ENCODE assay signal across 23 cellular contexts in the genomic region with DNA sequence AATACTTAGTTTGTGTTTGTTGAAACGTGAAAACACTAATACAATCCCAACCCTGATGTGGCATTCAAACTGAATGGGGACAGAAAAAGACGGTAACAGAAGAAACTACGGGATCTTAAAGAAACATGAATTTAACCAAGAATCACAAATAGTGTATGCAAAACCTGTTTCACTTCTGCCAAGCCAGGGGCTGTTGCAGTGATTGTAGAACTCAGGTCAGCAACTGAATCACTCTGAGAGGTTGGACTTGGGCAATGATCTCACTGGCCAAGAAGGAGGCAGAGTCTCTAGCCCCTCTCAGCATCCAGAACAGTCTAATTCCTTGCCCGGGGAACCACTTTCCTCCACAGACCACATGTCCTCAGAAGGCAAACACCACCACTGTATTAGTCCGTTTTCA. TPM values are rescaled to one million over a fixed set of nuclear protein-coding genes. Genes with fewer than 3 reads are reported as not detected.
DNase-seq lines count a peak whose midpoint lies in the region; ATAC-seq and TF ChIP-seq lines count a peak whose summit lies in the region.
"Had no signal": no experiment of that assay in that cellular context is flagged by ENCODE, and none has a peak within 500 bp of the region (broad histone marks: within the 10 kb centered on the region; RNA-seq: fewer than 3 reads in every experiment).

No MANE protein-coding gene starts in this region.

- H3K4me1 ChIP-seq in OCI-LY7 (ENCODE audit: insufficient read depth, low read length, poor library complexity, severe bottlenecking) = no peaks in the 10 kb centered on the region
- H3K4me1 ChIP-seq: A549, Peyer's patch had no signal

- no peaks in the 10 kb centered on the region for H3K79me2 ChIP-seq in OCI-LY7 (ENCODE audit: insufficient read depth, low read depth, low read length)

- no peak overlapping the region for H2AFZ ChIP-seq in OCI-LY7 (ENCODE audit: low read length)

- no peaks in the 10 kb centered on the region for H4K20me1 ChIP-seq in OCI-LY7 (ENCODE audit: insufficient read depth, low read length)

- CTCF ChIA-PET in activated CD4-positive, alpha-beta memory T cell treated with anti-CD3 and anti-CD28 coated beads for 36 hours (lab: Charles Lee) = no interaction called here
- CTCF ChIA-PET in OCI-LY7 (lab: Charles Lee; ENCODE audit: unreplicated experiment) = no interaction called here

- H3K27ac ChIP-seq in OCI-LY7 (ENCODE audit: low read depth, low read length, poor library complexity, severe bottlenecking) = no peak overlapping the region
- H3K27ac ChIP-seq: A549, Peyer's patch had no signal

- no peak overlapping the region for H3K4me3 ChIP-seq in OCI-LY7 (ENCODE audit: low read depth, low read length, poor library complexity, severe bottlenecking)
- H3K4me3 ChIP-seq: A549, MG63, Peyer's patch had no signal

- no peak for DNase-seq in activated CD4-positive, alpha-beta memory T cell treated with anti-CD3 and anti-CD28 coated beads for 36 hours
- DNase-seq in NCI-H146 treated with DMSO at 0.1 percent for 48 hours (lab: John Stamatoyannopoulos, UW; ENCODE audit: unreplicated experiment) = no peak
- DNase-seq in NCI-H345 treated with DMSO at 0.1 percent for 48 hours (lab: John Stamatoyannopoulos, UW; ENCODE audit: unreplicated experiment) = no peak
- no peak for DNase-seq in OCI-LY7 (ENCODE audit: low spot score)
- DNase-seq: C1 segment of cervical spinal cord; CD4-positive, alpha-beta memory T cell; COR-L47; DMS53; HCEC 1CT; IMR-90; KG1; MG63; NCI-H1105 treated with DMSO at 0.1 percent for 48 hours; NCI-H146; NCI-H2029; NCI-H526 treated with DMSO at 0.1 percent for 48 hours; OCI-M1; Peyer's patch; SHP77 treated with DMSO at 0.1 percent for 48 hours had no signal

- no peak overlapping the region for H3K4me3 Mint-ChIP-seq in activated CD4-positive, alpha-beta memory T cell treated with anti-CD3 and anti-CD28 coated beads for 36 hours
- H3K4me3 Mint-ChIP-seq: CD4-positive, alpha-beta memory T cell had no signal

- TF ChIP-seq CTCF in OCI-LY7 (conservative IDR thresholded peaks at IDR 0.05; ENCODE audit: low read length) = no peak

- H3K9me3 Mint-ChIP-seq in activated CD4-positive, alpha-beta memory T cell treated with anti-CD3 and anti-CD28 coated beads for 36 hours = no peaks in the 10 kb centered on the region

- H3K4me1 Mint-ChIP-seq in activated CD4-positive, alpha-beta memory T cell treated with anti-CD3 and anti-CD28 coated beads for 36 hours (ENCODE audit: low read depth) = no peaks in the 10 kb centered on the region

- peaks cover 2% of the 10 kb centered on the region for H3K27me3 Mint-ChIP-seq in activated CD4-positive, alpha-beta memory T cell treated with anti-CD3 and anti-CD28 coated beads for 36 hours

- ATAC-seq in GM19328 (IDR thresholded peaks at IDR 0.05; ENCODE audit: unreplicated experiment) (peak; percentile 60), GM21529 (IDR thresholded peaks at IDR 0.05; ENCODE audit: unreplicated experiment) (peak; percentile 55), HG03469 (IDR thresholded peaks at IDR 0.05; ENCODE audit: unreplicated experiment) (peak; percentile 59)
- ATAC-seq: A549 had no signal

- H3K27ac Mint-ChIP-seq in activated CD4-positive, alpha-beta memory T cell treated with anti-CD3 and anti-CD28 coated beads for 36 hours = no peak overlapping the region
- H3K27ac Mint-ChIP-seq: CD4-positive, alpha-beta memory T cell had no signal

- H3K36me3 Mint-ChIP-seq in activated CD4-positive, alpha-beta memory T cell treated with anti-CD3 and anti-CD28 coated beads for 36 hours = peaks cover 1% of the 10 kb centered on the region
- H3K36me3 Mint-ChIP-seq: CD4-positive, alpha-beta memory T cell had no signal

- intact Hi-C loops in activated CD4-positive, alpha-beta memory T cell treated with anti-CD3 and anti-CD28 coated beads for 36 hours (cut with micrococcal nuclease) = no loop called here
- intact Hi-C loops in OCI-LY7 (cut with micrococcal nuclease; ENCODE audit: unreplicated experiment) = no loop called here

- no peaks in the 10 kb centered on the region for H3K9me3 ChIP-seq in OCI-LY7 (ENCODE audit: low read length)
- H3K9me3 ChIP-seq: A549, MG63, Peyer's patch had no signal

- BruUV-seq in OCI-LY7 (replicated peaks; lab: Mats Ljungman, UMichigan) = no TSS peak

- H3K36me3 ChIP-seq in OCI-LY7 (ENCODE audit: insufficient read depth, low read length) = no peaks in the 10 kb centered on the region
- H3K36me3 ChIP-seq: MG63, Peyer's patch had no signal

- POLR2A ChIA-PET in activated CD4-positive, alpha-beta memory T cell treated with anti-CD3 and anti-CD28 coated beads for 36 hours (lab: Charles Lee) = no interaction called here
- POLR2A ChIA-PET in OCI-LY7 (lab: Charles Lee) = no interaction called here

- no peaks in the 10 kb centered on the region for H3K9me2 ChIP-seq in OCI-LY7 (ENCODE audit: insufficient read depth, low read length)

- no peak overlapping the region for H3K4me2 ChIP-seq in OCI-LY7 (ENCODE audit: low read length)
- H3K4me2 ChIP-seq: A549 had no signal

RNA-seq across cellular contexts. Expression of a gene that starts 54.9 kb away (rescaled TPM):
- 1 to 10 TPM; 5.3 to 5.5 TPM for total RNA-seq in activated CD4-positive, alpha-beta memory T cell treated with anti-CD3 and anti-CD28 coated beads for 36 hours
- total RNA-seq in OCI-LY7 (2014; rRNA removed; shearing (Covaris generic)) = 24.5 and 37.0 TPM in 2 replicates
- 43.6 and 47.4 TPM in 2 replicates for total RNA-seq in OCI-LY7 (2022)
